23 cellular contexts compared by ENCODE assay signal in genomic region chr3:127794402-127794801, GRCh38. TPM values are rescaled to one million over a fixed set of nuclear protein-coding genes. Genes with fewer than 3 reads are reported as not detected.
DNase-seq lines count a peak whose midpoint lies in the region; ATAC-seq, FAIRE-seq and TF ChIP-seq lines count a peak whose summit lies in the region.
"Had no signal": no experiment of that assay in that cellular context is flagged by ENCODE, and none has a peak within 500 bp of the region (broad histone marks: within the 10 kb centered on the region; RNA-seq: fewer than 3 reads in every experiment).

No MANE protein-coding gene starts in this region.

- H3K27me3 ChIP-seq in GM12878 (replicated peaks in 1 of 2; ENCODE audit: control insufficient read depth in 2 of 2, insufficient read depth in 2 of 2, low read length in 1 of 2) (no peaks in the 10 kb centered on the region), A673 (replicated peaks; ENCODE audit: insufficient read depth, low read depth, low read length, poor library complexity) (no peaks in the 10 kb centered on the region)

- H3K4me2 ChIP-seq in GM12878 (ENCODE audit: control insufficient read depth, insufficient read depth), result no peak overlapping the region

- no peak for TF ChIP-seq POLR2A in GM12878 (IDR thresholded peaks at IDR 0.05; ENCODE audit: low read depth, low read length)

- RAD21 ChIA-PET in GM12878 (lab: Charles Lee; ENCODE audit: unreplicated experiment), result no interaction called here

- peaks cover 13% of the 10 kb centered on the region for H3K4me1 ChIP-seq in GM12878 (ENCODE audit: control insufficient read depth, insufficient read depth, low read length)
- no peaks in the 10 kb centered on the region for H3K4me1 ChIP-seq in A673 (ENCODE audit: insufficient read depth, low read length, poor library complexity, severe bottlenecking)

- ATAC-seq in activated naive CD8-positive, alpha-beta T cell treated with anti-CD3 and anti-CD28 coated beads, Interleukin-2, amount 10 ng/mL, durations not matched to agents 7 days and 5 days (ENCODE audit: low read depth), result no peak
- no peak for ATAC-seq in GM12878
- no peak for ATAC-seq in HG02870 (IDR thresholded peaks at IDR 0.05; ENCODE audit: unreplicated experiment)
- ATAC-seq: CD8-positive, alpha-beta T cell; T-helper 17 cell had no signal

- CTCF ChIA-PET in GM12878 (lab: Yijun Ruan, JAX), result no interaction called here
- CTCF ChIA-PET in A673 (lab: Charles Lee), result no interaction called here

- no peaks in the 10 kb centered on the region; the same call in 1 of the 2 replicates for H3K79me2 ChIP-seq in GM12878 (ENCODE audit: control insufficient read depth, insufficient read depth, low read length)

- H3K9ac ChIP-seq in GM12878 (ENCODE audit: control insufficient read depth, insufficient read depth, low read length), result no peak overlapping the region
- H3K9ac ChIP-seq: GM23248 had no signal

- H3K27ac ChIP-seq in GM12878 (ENCODE audit: control insufficient read depth, insufficient read depth) (no peak overlapping the region), A673 (ENCODE audit: low read depth, low read length, poor library complexity, severe bottlenecking) (no peak overlapping the region)
- H3K27ac ChIP-seq: 22Rv1, GM23248 had no signal

- peaks cover 7% of the 10 kb centered on the region for H3K9me3 Mint-ChIP-seq in activated naive CD8-positive, alpha-beta T cell treated with anti-CD3 and anti-CD28 coated beads, Interleukin-2, amount 10 ng/mL, durations not matched to agents 7 days and 5 days
- H3K9me3 Mint-ChIP-seq in activated naive CD8-positive, alpha-beta T cell treated with anti-CD3 and anti-CD28 coated beads for 36 hours, result no peaks in the 10 kb centered on the region
- H3K9me3 Mint-ChIP-seq: CD8-positive, alpha-beta T cell had no signal

- H3K36me3 Mint-ChIP-seq in activated naive CD8-positive, alpha-beta T cell treated with anti-CD3 and anti-CD28 coated beads, Interleukin-2, amount 10 ng/mL, durations not matched to agents 7 days and 5 days, result no peaks in the 10 kb centered on the region
- no peaks in the 10 kb centered on the region for H3K36me3 Mint-ChIP-seq in activated naive CD8-positive, alpha-beta T cell treated with anti-CD3 and anti-CD28 coated beads for 36 hours
- H3K36me3 Mint-ChIP-seq: CD8-positive, alpha-beta T cell had no signal

- WGBS in GM12878 (ENCODE audit: insufficient coverage, insufficient replicate concordance, low lambda C conversion rate, missing lambda C conversion rate), result 38% methylated on average over 2 of the region's 2 CpGs

- SMC1A ChIA-PET in GM12878 (lab: Charles Lee; ENCODE audit: uncharacterized antibody, unreplicated experiment), result interaction anchor here (1.7 kb wide), 1 partner anchor 30 kb away, joined by 4 read pairs; no protein-coding TSS in a partner anchor

- H3K4me3 Mint-ChIP-seq in activated naive CD8-positive, alpha-beta T cell treated with anti-CD3 and anti-CD28 coated beads, Interleukin-2, amount 10 ng/mL, durations not matched to agents 7 days and 5 days, result no peak overlapping the region
- no peak overlapping the region for H3K4me3 Mint-ChIP-seq in activated naive CD8-positive, alpha-beta T cell treated with anti-CD3 and anti-CD28 coated beads for 36 hours
- H3K4me3 Mint-ChIP-seq: CD8-positive, alpha-beta T cell; T-helper 17 cell had no signal

- TF ChIP-seq RAD21 in Ishikawa (IDR thresholded peaks at IDR 0.05; ENCODE audit: low read depth), result no peak
- no peak for TF ChIP-seq RAD21 in GM12878 (IDR thresholded peaks at IDR 0.05; ENCODE audit: insufficient read depth, low read depth, low read length)

- no peak overlapping the region for H2AFZ ChIP-seq in GM12878 (ENCODE audit: control insufficient read depth, low read depth, low read length)
- H2AFZ ChIP-seq: GM23248 had no signal

- peak overlapping the region; percentile 56 for H3K27ac Mint-ChIP-seq in activated naive CD8-positive, alpha-beta T cell treated with anti-CD3 and anti-CD28 coated beads, Interleukin-2, amount 10 ng/mL, durations not matched to agents 7 days and 5 days
- no peak overlapping the region for H3K27ac Mint-ChIP-seq in activated naive CD8-positive, alpha-beta T cell treated with anti-CD3 and anti-CD28 coated beads for 36 hours
- H3K27ac Mint-ChIP-seq: CD8-positive, alpha-beta T cell; T-helper 17 cell had no signal

- TF ChIP-seq EP300 in Ishikawa (IDR thresholded peaks at IDR 0.05; ENCODE audit: borderline replicate concordance) (no peak), GM12878 (IDR thresholded peaks at IDR 0.05; ENCODE audit: borderline replicate concordance in 1 of 2, control insufficient read depth in 1 of 2, low read depth in 2 of 2, low read length in 2 of 2) (no peak)

- no peaks in the 10 kb centered on the region for H4K20me1 ChIP-seq in GM12878 (ENCODE audit: control insufficient read depth, insufficient read depth)

- peaks cover 4 to 7% of the 10 kb centered on the region in 2 experiments for H3K36me3 ChIP-seq in GM12878 (ENCODE audit: control insufficient read depth in 2 of 2, insufficient read depth in 2 of 2, low read length in 1 of 2)
- H3K36me3 ChIP-seq in A673 (ENCODE audit: insufficient read depth, low read length, poor library complexity, severe bottlenecking), result no peaks in the 10 kb centered on the region

- intact Hi-C loops in GM12878 (cut with micrococcal nuclease; ENCODE audit: unreplicated experiment) (no loop called here), A673 (cut with micrococcal nuclease; ENCODE audit: unreplicated experiment) (no loop called here)

- FAIRE-seq in GM12878 (lab: Jason Lieb, UNC), result no peak

- H3K9me3 ChIP-seq in GM12878 (replicated peaks; ENCODE audit: control insufficient read depth, insufficient read depth, low read length) (no peaks in the 10 kb centered on the region), A673 (ENCODE audit: low read depth, low read length, poor library complexity, severe bottlenecking) (no peaks in the 10 kb centered on the region)

- DNase-seq in activated naive CD8-positive, alpha-beta T cell treated with anti-CD3 and anti-CD28 coated beads, Interleukin-2, amount 10 ng/mL, durations not matched to agents 7 days and 5 days, result no peak
- no peak for DNase-seq in activated naive CD8-positive, alpha-beta T cell treated with anti-CD3 and anti-CD28 coated beads for 36 hours
- DNase-seq in GM12878 (ENCODE audit: low read depth, low spot score), result no peak
- peak; percentile 15 for DNase-seq in renal cortical epithelial cell (ENCODE audit: low read depth)
- no peak for DNase-seq in NK-92 treated with Interleukin-12 subunit alpha and Interleukin-12 subunit beta, amount 100 ng/mL, for 24 hours (lab: John Stamatoyannopoulos, UW)
- no peak for DNase-seq in A673 (ENCODE audit: low spot score)
- DNase-seq: AML-193; C1 segment of cervical spinal cord; CD8-positive, alpha-beta T cell; DMS53; GF-D8; GM23248; HCEC 1CT; NCI-H1417; NCI-H187; NCI-H446 treated with DMSO at 0.1 percent for 48 hours; NCI-H526 treated with DMSO at 0.1 percent for 48 hours; RPMI8226; SHP77; T-helper 17 cell had no signal

- H3K4me1 Mint-ChIP-seq in activated naive CD8-positive, alpha-beta T cell treated with anti-CD3 and anti-CD28 coated beads, Interleukin-2, amount 10 ng/mL, durations not matched to agents 7 days and 5 days, result peaks cover 11% of the 10 kb centered on the region
- H3K4me1 Mint-ChIP-seq in activated naive CD8-positive, alpha-beta T cell treated with anti-CD3 and anti-CD28 coated beads for 36 hours, result peaks cover 5% of the 10 kb centered on the region

- peaks cover 27% of the 10 kb centered on the region for H3K27me3 Mint-ChIP-seq in activated naive CD8-positive, alpha-beta T cell treated with anti-CD3 and anti-CD28 coated beads, Interleukin-2, amount 10 ng/mL, durations not matched to agents 7 days and 5 days
- H3K27me3 Mint-ChIP-seq in activated naive CD8-positive, alpha-beta T cell treated with anti-CD3 and anti-CD28 coated beads for 36 hours, result peaks cover 6% of the 10 kb centered on the region

- in situ Hi-C loops in GM12878 (cut with MboI), result no loop called here

- TF ChIP-seq CTCF in GM12878 (IDR thresholded peaks at IDR 0.05 in 2 of 3, conservative IDR thresholded peaks at IDR 0.05 in 1 of 3; ENCODE audit: control insufficient read depth in 2 of 3, extremely low read depth in 1 of 3, insufficient read depth in 1 of 3, low read depth in 3 of 3, low read length in 3 of 3) (no peak), A673 (conservative IDR thresholded peaks at IDR 0.05; ENCODE audit: low read depth, low read length) (no peak)

- POLR2A ChIA-PET in activated naive CD8-positive, alpha-beta T cell treated with anti-CD3 and anti-CD28 coated beads, Interleukin-2, amount 10 ng/mL, durations not matched to agents 7 days and 5 days (lab: Charles Lee), result no interaction called here
- POLR2A ChIA-PET in GM12878 (lab: Charles Lee) (no interaction called here), A673 (lab: Charles Lee; ENCODE audit: low non-redundant PET) (no interaction called here)

- no TSS peak for BruUV-seq in GM12878 (replicated peaks; lab: Mats Ljungman, UMichigan)
- BruUV-seq in A673 (replicated peaks; lab: Mats Ljungman, UMichigan), result no TSS peak

- H3K4me3 ChIP-seq in GM12878, result no peak overlapping the region
- H3K4me3 ChIP-seq in A673 (ENCODE audit: low read depth, low read length, poor library complexity, severe bottlenecking), result no peak overlapping the region
- H3K4me3 ChIP-seq: GM23248 had no signal

TF ChIP-seq in GM12878, 131 proteins besides CTCF, POLR2A, EP300 and RAD21 (continues in another document):
- TF ChIP-seq LARP7 (IDR thresholded peaks at IDR 0.05), result no peak

RNA-seq across cellular contexts. Expression of gene MGLL, which starts 27.9 kb away (rescaled TPM):
- total RNA-seq in activated naive CD8-positive, alpha-beta T cell treated with anti-CD3 and anti-CD28 coated beads, Interleukin-2, amount 10 ng/mL, durations not matched to agents 7 days and 5 days, result 1 to 10 TPM; 2.1 to 3.6 TPM
- total RNA-seq in activated naive CD8-positive, alpha-beta T cell treated with anti-CD3 and anti-CD28 coated beads for 36 hours, result under 1 TPM; 0.28 to 0.29 TPM
- total RNA-seq in GM12878 (2013; cell fraction: nucleolus; rRNA removed), result 159 and 160 TPM in 2 replicates
- total RNA-seq in GM12878 (2014; rRNA removed), result 70.6 and 76.8 TPM in 2 replicates
- total RNA-seq in GM12878 (2014; rRNA removed; fragmentation: Illumina TruSeq; extraction: Trizol), result 40.5 and 44.9 TPM in 2 replicates
- 103 and 112 TPM in 2 replicates for total RNA-seq in GM12878 (2021)
- 27.7 TPM for polyA plus RNA-seq in GM12878 (2011; ENCODE audit: low read depth)
- 35.1 and 70.0 TPM in 2 replicates for polyA plus RNA-seq in GM12878 (2011; rRNA removed)
- polyA plus RNA-seq in GM12878 (2011; cell fraction: cytosol; rRNA removed), result 57.3 and 68.0 TPM in 2 replicates
- 69.0 and 72.8 TPM in 2 replicates for polyA plus RNA-seq in GM12878 (2011; cell fraction: nucleus; rRNA removed)
- polyA plus RNA-seq in GM12878 (2012), result 39.3 and 54.1 TPM in 2 replicates
- polyA plus RNA-seq in GM12878 (2014; fragmentation: Illumina TruSeq; extraction: Trizol), result 41.3 and 72.2 TPM in 2 replicates
- polyA plus RNA-seq in GM12878 (2014; fragmentation: Nextera tagmentation; extraction: Ambion mirVana), result 10 to 100 TPM; 49.1 to 73.6 TPM
- 65.1 and 74.2 TPM in 2 replicates for polyA plus RNA-seq in GM12878 (2014; rRNA removed)
- polyA plus RNA-seq in GM12878 (2016; fragmentation: Nextera tagmentation; extraction: Ambion mirVana), result 100 to 1,000 TPM; 170 to 177 TPM
- polyA minus RNA-seq in GM12878 (2011; rRNA and poly(A)+ RNA removed), result 66.8 and 76.8 TPM in 2 replicates
- 23.4 and 24.0 TPM in 2 replicates for polyA minus RNA-seq in GM12878 (2011; cell fraction: cytosol; rRNA and poly(A)+ RNA removed)
- 47.8 and 90.9 TPM in 2 replicates for polyA minus RNA-seq in GM12878 (2011; cell fraction: nucleus; rRNA and poly(A)+ RNA removed)
- total RNA-seq in renal cortical epithelial cell, result 106 and 155 TPM in 2 replicates
- total RNA-seq in A673 (2021), result 0.39 and 0.90 TPM in 2 replicates

Comparison
In these comparisons a context has a peak if more than half of its experiments do, and no peak if none do; other contexts are left out.
1. RNA of gene MGLL, which starts 27.9 kb away (total RNA-seq): 106 to 155 TPM in renal cortical epithelial cell and 40.5 to 160 TPM in GM12878; 2.1 to 3.6 TPM in activated naive CD8-positive, alpha-beta T cell treated with anti-CD3 and anti-CD28 coated beads, Interleukin-2, amount 10 ng/mL, durations not matched to agents 7 days and 5 days, 0.39 to 0.90 TPM in A673 and 0.28 to 0.29 TPM in activated naive CD8-positive, alpha-beta T cell treated with anti-CD3 and anti-CD28 coated beads for 36 hours; every median in the first group is over 4 times any median in the second.